In genomic region chr9:96419691-96419969, GRCh38 we compare ENCODE assay signal across 8 cellular contexts. TPM values are rescaled to one million over a fixed set of nuclear protein-coding genes. Genes with fewer than 3 reads are reported as not detected.
DNase-seq lines count a peak whose midpoint lies in the region; TF ChIP-seq lines count a peak whose summit lies in the region.

No MANE protein-coding gene starts in this region.

- H3K4me3 ChIP-seq in GM12864 (ENCODE audit: low read depth, low read length) (peak overlapping the region; percentile 58), SK-N-MC (peak overlapping the region; percentile 82), fibroblast of lung (replicated peaks in 1 of 4; ENCODE audit: control extremely low read depth in 1 of 4, insufficient read depth in 1 of 4, low read depth in 3 of 4, low read length in 4 of 4) (peak overlapping the region; percentile 56 to 90 (median 71)), retinal pigment epithelial cell (ENCODE audit: low read length) (peak overlapping the region; percentile 77)

- peak overlapping the region; percentile 89 for H3K27ac ChIP-seq in SK-N-MC
- peak overlapping the region; percentile 85 for H3K27ac ChIP-seq in fibroblast of lung (ENCODE audit: insufficient read depth, low read length)

- H3K4me1 ChIP-seq in fibroblast of lung (ENCODE audit: control insufficient read depth, extremely low read depth, insufficient read depth, low read length), result peaks cover 11% of the 10 kb centered on the region

- peaks cover 21% of the 10 kb centered on the region for H3K79me2 ChIP-seq in fibroblast of lung (ENCODE audit: control insufficient read depth, insufficient read depth, low read length)

- peak overlapping the region; percentile 87 for H3K9ac ChIP-seq in SK-N-MC (ENCODE audit: insufficient read length)
- no peak overlapping the region for H3K9ac ChIP-seq in fibroblast of lung (ENCODE audit: insufficient read depth, low read length)

- DNase-seq in GM12864 (ENCODE audit: low read depth) (no peak), SK-N-MC (ENCODE audit: low read depth, low spot score) (no peak), fibroblast of lung (ENCODE audit: low read depth in 2 of 2) (peak in 1 of 2 donors; percentile 5), retinal pigment epithelial cell (ENCODE audit: low read depth) (no peak), NCI-H1092 (lab: John Stamatoyannopoulos, UW) (no peak), cerebellum (ENCODE audit: low spot score) (no peak)
- no peak for DNase-seq in stimulated activated CD4-positive, alpha-beta T cell treated with anti-CD3 and anti-CD28 coated beads, Interleukin-2, amount 100 ng/mL, for 48 hours
- no peak for DNase-seq in activated effector memory CD4-positive, alpha-beta T cell treated with anti-CD3 and anti-CD28 coated beads, Interleukin-2, amount 50 U/mL, for 16 hours

- H3K27me3 ChIP-seq in fibroblast of lung (ENCODE audit: control insufficient read depth, insufficient read depth, low read length), result no peaks in the 10 kb centered on the region

- H3K36me3 ChIP-seq in SK-N-MC (ENCODE audit: insufficient read depth, low read length), result 0 out of 2 replicates have a peak, but pooled peaks cover 3% of the 10 kb centered on the region
- H3K36me3 ChIP-seq in fibroblast of lung (ENCODE audit: control insufficient read depth, insufficient read depth, low read length), result no peaks in the 10 kb centered on the region

- H4K20me1 ChIP-seq in fibroblast of lung (ENCODE audit: control insufficient read depth, extremely low read depth, insufficient read depth, low read length), result no peaks in the 10 kb centered on the region

- H2AFZ ChIP-seq in fibroblast of lung (ENCODE audit: low read length), result no peak overlapping the region

- no peaks in the 10 kb centered on the region for H3K9me3 ChIP-seq in SK-N-MC (ENCODE audit: low read depth, low read length)
- H3K9me3 ChIP-seq in fibroblast of lung (ENCODE audit: control insufficient read depth, insufficient read depth, low read depth, low read length), result no peaks in the 10 kb centered on the region

- TF ChIP-seq CTCF in GM12864 (IDR thresholded peaks at IDR 0.05; ENCODE audit: low read depth, low read length, missing control alignments) (no peak), fibroblast of lung (conservative IDR thresholded peaks at IDR 0.05 in 1 of 2, IDR thresholded peaks at IDR 0.05 in 1 of 2; ENCODE audit: low read depth in 1 of 2, low read length in 2 of 2) (no peak), retinal pigment epithelial cell (conservative IDR thresholded peaks at IDR 0.05; ENCODE audit: low read depth, low read length) (no peak)

- H3K4me2 ChIP-seq in fibroblast of lung (ENCODE audit: extremely low read depth, insufficient read depth, low read length), result peak overlapping the region; percentile 38

RNA-seq across cellular contexts. Expression of gene ZNF367, which starts 1.5 kb away (rescaled TPM):
- 0.26 and 0.66 TPM in 2 replicates for total RNA-seq in fibroblast of lung
- 2.2 and 6.4 TPM in 2 replicates for polyA plus RNA-seq in fibroblast of lung
- 2.4 and 6.8 TPM in 2 replicates for polyA plus RNA-seq in fibroblast of lung (2012)
- 0.47 and 3.5 TPM in 2 replicates for polyA minus RNA-seq in fibroblast of lung (ENCODE audit: low replicate concordance)
- 8.3 TPM for total RNA-seq in cerebellum

RNA-seq across cellular contexts. Expression of gene HABP4, which starts 30.3 kb away (rescaled TPM):
- total RNA-seq in fibroblast of lung (18.2 and 31.4 TPM in 2 replicates), cerebellum (7.2 TPM)
- 28.7 and 35.6 TPM in 2 replicates for polyA plus RNA-seq in fibroblast of lung
- polyA plus RNA-seq in fibroblast of lung (2012), result 30.6 and 38.9 TPM in 2 replicates
- 2.2 and 9.3 TPM in 2 replicates for polyA minus RNA-seq in fibroblast of lung (ENCODE audit: low replicate concordance)

RNA-seq across cellular contexts. Expression of gene SLC35D2, which starts 36.1 kb away (rescaled TPM):
- total RNA-seq in fibroblast of lung (28.2 and 34.7 TPM in 2 replicates), cerebellum (2.8 TPM)
- 26.2 and 27.2 TPM in 2 replicates for polyA plus RNA-seq in fibroblast of lung
- polyA plus RNA-seq in fibroblast of lung (2012), result 23.9 and 25.0 TPM in 2 replicates
- 2.2 and 5.1 TPM in 2 replicates for polyA minus RNA-seq in fibroblast of lung (ENCODE audit: low replicate concordance)
